11 cellular contexts compared by ENCODE assay signal in genomic region chr6:170049641-170050491, GRCh38.
A peak's percentile ranks its signal among the peaks of the same experiment; 100 is the strongest.
DNase-seq lines count a peak whose midpoint lies in the region; ATAC-seq and TF ChIP-seq lines count a peak whose summit lies in the region.
"Had no signal": no experiment of that assay in that cellular context is flagged by ENCODE, and none has a peak within 500 bp of the region (broad histone marks: within the 10 kb centered on the region; RNA-seq: fewer than 3 reads in every experiment).

No MANE protein-coding gene starts in this region.

- CTCF ChIA-PET in naive thymus-derived CD4-positive, alpha-beta T cell (lab: Charles Lee) = no interaction called here
- CTCF ChIA-PET in activated CD8-positive, alpha-beta T cell treated with anti-CD3 and anti-CD28 coated beads for 36 hours (lab: Charles Lee) = no interaction called here

- no peaks in the 10 kb centered on the region for H3K36me3 ChIP-seq in naive thymus-derived CD4-positive, alpha-beta T cell (ENCODE audit: control insufficient read depth in 2 of 3, insufficient read depth in 3 of 3, low read length in 3 of 3)
- H3K36me3 ChIP-seq in uterus = no peaks in the 10 kb centered on the region

- no peak overlapping the region for H3K4me3 Mint-ChIP-seq in naive thymus-derived CD4-positive, alpha-beta T cell
- H3K4me3 Mint-ChIP-seq in activated CD8-positive, alpha-beta T cell treated with anti-CD3 and anti-CD28 coated beads for 36 hours = no peak overlapping the region
- H3K4me3 Mint-ChIP-seq: naive thymus-derived CD8-positive, alpha-beta T cell had no signal

- peaks cover 0 to 9% (median 0%) of the 10 kb centered on the region in 11 donors for H3K9me3 Mint-ChIP-seq in naive thymus-derived CD4-positive, alpha-beta T cell
- H3K9me3 Mint-ChIP-seq in activated CD8-positive, alpha-beta T cell treated with anti-CD3 and anti-CD28 coated beads for 36 hours = no peaks in the 10 kb centered on the region
- H3K9me3 Mint-ChIP-seq: naive thymus-derived CD8-positive, alpha-beta T cell had no signal

- DNase-seq in activated effector memory CD4-positive, alpha-beta T cell treated with anti-CD3 and anti-CD28 coated beads, Interleukin-2, amount 50 U/mL, for 16 hours = peak; percentile 55
- no peak for DNase-seq in activated effector memory CD4-positive, alpha-beta T cell treated with Interleukin-2 at 50 U/mL for 16 hours
- DNase-seq in fibroblast of gingiva (ENCODE audit: low read depth) (peak; percentile 99), uterus (peak; percentile 90 to 94), NCI-H1105 treated with DMSO at 0.1 percent for 48 hours (lab: John Stamatoyannopoulos, UW) (no peak), NCI-H748 (lab: John Stamatoyannopoulos, UW; ENCODE audit: unreplicated experiment) (no peak)
- DNase-seq in naive thymus-derived CD4-positive, alpha-beta T cell = peak in 1 of 9 donors; percentile 18
- DNase-seq in activated CD8-positive, alpha-beta T cell treated with anti-CD3 and anti-CD28 coated beads for 36 hours = no peak
- DNase-seq: NCI-H2029 treated with DMSO at 0.1 percent for 48 hours had no signal

- H3K27me3 ChIP-seq in naive thymus-derived CD4-positive, alpha-beta T cell (ENCODE audit: control insufficient read depth in 2 of 2, insufficient read depth in 2 of 2, low read length in 2 of 2) = no peaks in the 10 kb centered on the region
- no peaks in the 10 kb centered on the region for H3K27me3 ChIP-seq in uterus

- intact Hi-C loops in naive thymus-derived CD4-positive, alpha-beta T cell (cut with micrococcal nuclease) = no loop called here
- intact Hi-C loops in uterus (cut with DNase I; ENCODE audit: low total_unique reads) = no loop called here
- intact Hi-C loops in activated CD8-positive, alpha-beta T cell treated with anti-CD3 and anti-CD28 coated beads for 36 hours (cut with micrococcal nuclease) = no loop called here

- H3K4me3 ChIP-seq in naive thymus-derived CD4-positive, alpha-beta T cell (ENCODE audit: low read length) = no peak overlapping the region
- no peak overlapping the region for H3K4me3 ChIP-seq in uterus

- peaks cover 0 to 10% (median 0%) of the 10 kb centered on the region in 5 donors for H3K27me3 Mint-ChIP-seq in naive thymus-derived CD4-positive, alpha-beta T cell
- H3K27me3 Mint-ChIP-seq in activated CD8-positive, alpha-beta T cell treated with anti-CD3 and anti-CD28 coated beads for 36 hours = peaks cover 3% of the 10 kb centered on the region

- no peak for TF ChIP-seq POLR2A in uterus (IDR thresholded peaks at IDR 0.05)

- H3K36me3 Mint-ChIP-seq in naive thymus-derived CD4-positive, alpha-beta T cell = no peaks in the 10 kb centered on the region
- H3K36me3 Mint-ChIP-seq in activated CD8-positive, alpha-beta T cell treated with anti-CD3 and anti-CD28 coated beads for 36 hours (ENCODE audit: low read depth) = no peaks in the 10 kb centered on the region
- H3K36me3 Mint-ChIP-seq: naive thymus-derived CD8-positive, alpha-beta T cell had no signal

- peaks cover 0 to 2% (median 0%) of the 10 kb centered on the region in 7 donors for H3K4me1 Mint-ChIP-seq in naive thymus-derived CD4-positive, alpha-beta T cell
- H3K4me1 Mint-ChIP-seq in activated CD8-positive, alpha-beta T cell treated with anti-CD3 and anti-CD28 coated beads for 36 hours (ENCODE audit: low read depth) = peaks cover 4% of the 10 kb centered on the region

- no peaks in the 10 kb centered on the region for H3K9me3 ChIP-seq in naive thymus-derived CD4-positive, alpha-beta T cell (ENCODE audit: control insufficient read depth in 2 of 3, low read length in 3 of 3)
- no peaks in the 10 kb centered on the region for H3K9me3 ChIP-seq in uterus

- no peak overlapping the region for H3K27ac Mint-ChIP-seq in naive thymus-derived CD4-positive, alpha-beta T cell
- no peak overlapping the region for H3K27ac Mint-ChIP-seq in activated CD8-positive, alpha-beta T cell treated with anti-CD3 and anti-CD28 coated beads for 36 hours

- no peaks in the 10 kb centered on the region for H3K4me1 ChIP-seq in naive thymus-derived CD4-positive, alpha-beta T cell (ENCODE audit: control insufficient read depth in 2 of 2, insufficient read depth in 2 of 2, low read length in 2 of 2)
- peaks cover 0 to 6% of the 10 kb centered on the region in 2 donors for H3K4me1 ChIP-seq in uterus

- POLR2A ChIA-PET in naive thymus-derived CD4-positive, alpha-beta T cell (lab: Charles Lee) = no interaction called here
- POLR2A ChIA-PET in activated CD8-positive, alpha-beta T cell treated with anti-CD3 and anti-CD28 coated beads for 36 hours (lab: Charles Lee) = interaction anchor here (0.7 kb wide), 1 partner anchor 352 kb away, joined by 3 read pairs; no protein-coding TSS in a partner anchor

- peak; percentile 49 for ATAC-seq in naive thymus-derived CD4-positive, alpha-beta T cell
- ATAC-seq in activated CD8-positive, alpha-beta T cell treated with anti-CD3 and anti-CD28 coated beads for 36 hours = no peak
- ATAC-seq: naive thymus-derived CD8-positive, alpha-beta T cell had no signal

- no peak for TF ChIP-seq CTCF in uterus (IDR thresholded peaks at IDR 0.05)
- no peak for TF ChIP-seq CTCF in activated CD8-positive, alpha-beta T cell treated with anti-CD3 and anti-CD28 coated beads for 36 hours (IDR thresholded peaks at IDR 0.05)

- no peak overlapping the region for H3K27ac ChIP-seq in naive thymus-derived CD4-positive, alpha-beta T cell (ENCODE audit: low read depth, low read length)
- peak overlapping the region; percentile 25 to 55 for H3K27ac ChIP-seq in uterus
- H3K27ac ChIP-seq: VCaP had no signal

Comparison
In these comparisons a context has a peak if more than half of its experiments do, and no peak if none do; other contexts are left out.
1. DNase-seq: peak in activated effector memory CD4-positive, alpha-beta T cell treated with anti-CD3 and anti-CD28 coated beads, Interleukin-2, amount 50 U/mL, for 16 hours (single experiment), fibroblast of gingiva (single experiment) and uterus (2 of 2); none in activated effector memory CD4-positive, alpha-beta T cell treated with Interleukin-2 at 50 U/mL for 16 hours (single experiment), NCI-H1105 treated with DMSO at 0.1 percent for 48 hours (single experiment), NCI-H748 (single experiment) and activated CD8-positive, alpha-beta T cell treated with anti-CD3 and anti-CD28 coated beads for 36 hours (single experiment).